1 cellular context compared by ENCODE assay signal in genomic region chr19:39506944-39507714, GRCh38.
TF ChIP-seq lines count a peak whose summit lies in the region.

No MANE protein-coding gene starts in this region.

TF ChIP-seq in endothelial cell of umbilical vein, 7 proteins besides CTCF, POLR2A, EP300 and RAD21:
- TF ChIP-seq POLR2AphosphoS5 (IDR thresholded peaks at IDR 0.05; ENCODE audit: insufficient read depth, low read depth, low read length) (peak; percentile 52), JUN (IDR thresholded peaks at IDR 0.05; ENCODE audit: borderline replicate concordance, insufficient read depth, insufficient read length, low read depth) (no peak), MAX (IDR thresholded peaks at IDR 0.05; ENCODE audit: insufficient read depth, insufficient read length) (peak; percentile 74), EZH2 (IDR thresholded peaks at IDR 0.05; ENCODE audit: borderline replicate concordance, low read depth, low read length, severe bottlenecking) (peak; percentile 40), MYC (IDR thresholded peaks at IDR 0.05; ENCODE audit: low read depth, low read length) (no peak), FOS (IDR thresholded peaks at IDR 0.05; ENCODE audit: borderline replicate concordance, insufficient read depth, low read length) (no peak), GATA2 (IDR thresholded peaks at IDR 0.05; ENCODE audit: insufficient read depth, insufficient read length, low read depth, low read length) (no peak)
